In genomic region chr5:177071671-177072385, GRCh38 we compare ENCODE assay signal across 8 cellular contexts. TPM values are rescaled to one million over a fixed set of nuclear protein-coding genes. Genes with fewer than 3 reads are reported as not detected.
DNase-seq lines count a peak whose midpoint lies in the region; ATAC-seq and TF ChIP-seq lines count a peak whose summit lies in the region.

No MANE protein-coding gene starts in this region.

- WGBS in transverse colon (ENCODE audit: low coverage in 1 of 2), 2 donors, result 19 to 100% methylated on average over 1 to 6 of the region's 6 CpGs

- DNase-seq in CD1c-positive myeloid dendritic cell (ENCODE audit: extremely low spot score) (peak; percentile 79), LHCN-M2 (ENCODE audit: low read depth) (peak; percentile 82), RPMI7951 (ENCODE audit: low read depth) (peak; percentile 71), fibroblast of the conjunctiva (ENCODE audit: low read depth) (peak; percentile 76), occipital lobe (lab: John Stamatoyannopoulos, UW) (peak; percentile 50), transverse colon (peak; percentile 81)
- DNase-seq in activated T-cell treated with anti-CD3 and anti-CD28 coated beads, Interleukin-2, amount 50 U/mL, for 72 hours, result peak; percentile 67 to 68

- ATAC-seq in GM19438 (IDR thresholded peaks at IDR 0.05; ENCODE audit: low read depth, unreplicated experiment), result peak; percentile 76
- ATAC-seq in activated T-cell treated with anti-CD3 and anti-CD28 coated beads, Interleukin-2, amount 50 U/mL, for 72 hours (replicated peaks in 1 of 2), result peak; percentile 66 to 68

- H3K4me3 Mint-ChIP-seq in activated T-cell treated with anti-CD3 and anti-CD28 coated beads, Interleukin-2, amount 50 U/mL, for 72 hours, result no peak overlapping the region

- TF ChIP-seq CTCF in transverse colon (IDR thresholded peaks at IDR 0.05), result peak; percentile 87 to 91 (median 87)

- no peak overlapping the region for H3K4me3 ChIP-seq in transverse colon

- no peak overlapping the region for H3K27ac Mint-ChIP-seq in activated T-cell treated with anti-CD3 and anti-CD28 coated beads, Interleukin-2, amount 50 U/mL, for 72 hours

- TF ChIP-seq POLR2A in transverse colon (IDR thresholded peaks at IDR 0.05), result no peak

- H3K9me3 Mint-ChIP-seq in activated T-cell treated with anti-CD3 and anti-CD28 coated beads, Interleukin-2, amount 50 U/mL, for 72 hours, result no peaks in the 10 kb centered on the region

- peaks cover 0 to 6% (median 0%) of the 10 kb centered on the region in 4 donors for H3K4me1 ChIP-seq in transverse colon

- peaks cover 5% of the 10 kb centered on the region for H3K4me1 Mint-ChIP-seq in activated T-cell treated with anti-CD3 and anti-CD28 coated beads, Interleukin-2, amount 50 U/mL, for 72 hours (ENCODE audit: low read depth)

- no peak for TF ChIP-seq EP300 in transverse colon (IDR thresholded peaks at IDR 0.05; ENCODE audit: low read depth)

- H3K27me3 Mint-ChIP-seq in activated T-cell treated with anti-CD3 and anti-CD28 coated beads, Interleukin-2, amount 50 U/mL, for 72 hours (ENCODE audit: low read depth), result no peaks in the 10 kb centered on the region

- H3K9me3 ChIP-seq in transverse colon, result no peaks in the 10 kb centered on the region

- H3K36me3 ChIP-seq in transverse colon, result no peaks in the 10 kb centered on the region

- intact Hi-C loops in transverse colon (cut with DNase I; ENCODE audit: low total_unique reads), result no loop called here

- no peak overlapping the region for H3K27ac ChIP-seq in transverse colon

- no peaks in the 10 kb centered on the region for H3K36me3 Mint-ChIP-seq in activated T-cell treated with anti-CD3 and anti-CD28 coated beads, Interleukin-2, amount 50 U/mL, for 72 hours (ENCODE audit: insufficient read depth in 2 of 2)

- H3K27me3 ChIP-seq in transverse colon, result no peaks in the 10 kb centered on the region

- in situ Hi-C loops in transverse colon (cut with MboI; ENCODE audit: low pct_ligation_motif_present in 1 of 4, low pct_unique_long_range_greater_than_20kb in 1 of 4, low sequenced_read_pairs in 3 of 4), result no loop called here

RNA-seq across cellular contexts. Expression of gene FGFR4, which starts 14.9 kb away (rescaled TPM):
- 29.3 and 56.0 TPM in 2 replicates for total RNA-seq in LHCN-M2 (2014; rRNA removed)
- polyA plus RNA-seq in LHCN-M2 (2012), result 9.0 TPM
- total RNA-seq in RPMI7951 (2014; rRNA removed; shearing (Covaris generic)), result 1.9 and 2.0 TPM in 2 replicates
- total RNA-seq in activated T-cell treated with anti-CD3 and anti-CD28 coated beads, Interleukin-2, amount 50 U/mL, for 72 hours, result 1 to 10 TPM in 1 of 2 donors, under 1 TPM in 1; 0.62 to 1.1 TPM
- 1.6 TPM for total RNA-seq in occipital lobe
- 10 to 100 TPM; 15.3 to 86.2 (median 22.2) TPM for total RNA-seq in transverse colon

RNA-seq across cellular contexts. Expression of gene ZNF346, which starts 49.3 kb away (rescaled TPM):
- 7.1 and 9.1 TPM in 2 replicates for total RNA-seq in LHCN-M2 (2014; rRNA removed)
- 7.9 TPM for polyA plus RNA-seq in LHCN-M2 (2012)
- 9.4 and 10.0 TPM in 2 replicates for total RNA-seq in RPMI7951 (2014; rRNA removed; shearing (Covaris generic))
- total RNA-seq in activated T-cell treated with anti-CD3 and anti-CD28 coated beads, Interleukin-2, amount 50 U/mL, for 72 hours, result 10 to 100 TPM; 19.6 to 20.8 TPM
- 34.5 TPM for total RNA-seq in occipital lobe
- 10 to 100 TPM; 10.1 to 19.5 (median 12.6) TPM for total RNA-seq in transverse colon
